Comparison of ENCODE assay signal across 8 cellular contexts in genomic region chrX:19747672-19748610, GRCh38.
DNase-seq lines count a peak whose midpoint lies in the region; ATAC-seq lines count a peak whose summit lies in the region.

No MANE protein-coding gene starts in this region.

- H3K4me1 ChIP-seq in HUES48 (ENCODE audit: control insufficient read depth, insufficient read depth, low read length) = peaks cover 14% of the 10 kb centered on the region

- peak overlapping the region; percentile 47 for H3K27ac ChIP-seq in HUES48 (ENCODE audit: low read depth, low read length)

- 0 out of 2 replicates have a peak, but pooled peaks cover 4% of the 10 kb centered on the region for H3K36me3 ChIP-seq in HUES48 (ENCODE audit: control insufficient read depth, insufficient read depth, low read length)

- DNase-seq in activated CD8-positive, alpha-beta memory T cell treated with anti-CD3 and anti-CD28 coated beads for 4 hours (ENCODE audit: low read depth in 2 of 2) = peak; percentile 21 to 43
- DNase-seq in mucosa of gallbladder (ENCODE audit: low spot score) (peak; percentile 10), H4 (ENCODE audit: low spot score) (no peak), cerebellum (ENCODE audit: low spot score) (no peak)

- no peak overlapping the region for H3K9ac ChIP-seq in HUES48 (ENCODE audit: low read depth, low read length)

- no peaks in the 10 kb centered on the region for H3K9me3 ChIP-seq in HUES48 (ENCODE audit: control insufficient read depth, insufficient read depth, low read length)

- H3K27me3 ChIP-seq in HUES48 (ENCODE audit: control insufficient read depth, insufficient read depth, low read length) = no peaks in the 10 kb centered on the region

- no peak overlapping the region for H3K4me3 ChIP-seq in HUES48 (ENCODE audit: low read depth, low read length)

- ATAC-seq in GM19324 (IDR thresholded peaks at IDR 0.05; ENCODE audit: low FRiP score, unreplicated experiment) (peak; percentile 29), GM21526 (IDR thresholded peaks at IDR 0.05; ENCODE audit: low FRiP score, unreplicated experiment) (no peak), GM18520 (IDR thresholded peaks at IDR 0.05; ENCODE audit: unreplicated experiment) (no peak)

Comparison
In these comparisons a context has a peak if more than half of its experiments do, and no peak if none do; other contexts are left out.
1. DNase-seq: peak in activated CD8-positive, alpha-beta memory T cell treated with anti-CD3 and anti-CD28 coated beads for 4 hours (2 of 2) and mucosa of gallbladder (single experiment); none in H4 (single experiment) and cerebellum (single experiment).